1 cellular context compared by ENCODE assay signal in genomic region chr6:38284772-38285406, GRCh38.
TF ChIP-seq lines count a peak whose summit lies in the region.

No MANE protein-coding gene starts in this region.

TF ChIP-seq in IMR-90, 13 proteins besides CTCF, POLR2A, EP300 and RAD21:
- TF ChIP-seq USF2 (IDR thresholded peaks at IDR 0.05; ENCODE audit: low read depth, low read length) (no peak), CEBPB (IDR thresholded peaks at IDR 0.05; ENCODE audit: low read depth, low read length) (peak; percentile 47)
